ENCODE assay signal across 21 cellular contexts in genomic region chr5:54769746-54770145, GRCh38.
"Had no signal": no experiment of that assay in that cellular context is flagged by ENCODE, and none has a peak within 500 bp of the region (broad histone marks: within the 10 kb centered on the region; RNA-seq: fewer than 3 reads in every experiment).

No MANE protein-coding gene starts in this region.

- H3K4me3 ChIP-seq: coronary artery, dorsolateral prefrontal cortex, esophagus squamous epithelium, gastrocnemius medialis, heart right ventricle, left lung, lower lobe of right lung, mucosa of descending colon had no signal

- H3K27ac Mint-ChIP-seq: mesothelial cell of epicardium had no signal

- ATAC-seq: gastrocnemius medialis, heart right ventricle, left cardiac atrium, left ventricle myocardium superior, mucosa of descending colon had no signal

- DNase-seq: dermis blood vessel endothelial cell; dorsolateral prefrontal cortex; effector CD4-positive, alpha-beta T cell; effector memory CD4-positive, alpha-beta T cell; esophagus squamous epithelium; foreskin fibroblast; foreskin melanocyte; gastrocnemius medialis; glutamatergic neuron; head of caudate nucleus; heart right ventricle; hippocampal formation; left cardiac atrium; left lung; left ventricle myocardium superior; lower lobe of right lung; mesenchymal stem cell; mucosa of descending colon; naive B cell had no signal

- H3K36me3 ChIP-seq: esophagus squamous epithelium, gastrocnemius medialis, heart right ventricle, left lung, lower lobe of right lung had no signal

- H3K27ac ChIP-seq: coronary artery, dorsolateral prefrontal cortex, esophagus squamous epithelium, gastrocnemius medialis, heart right ventricle, left lung, lower lobe of right lung had no signal

- H3K27me3 Mint-ChIP-seq: naive B cell had no signal

- H3K4me3 Mint-ChIP-seq: mesothelial cell of epicardium, naive B cell had no signal

- H3K9me3 Mint-ChIP-seq: mesothelial cell of epicardium had no signal

- H3K36me3 Mint-ChIP-seq: mesothelial cell of epicardium, naive B cell had no signal

- H3K27me3 ChIP-seq: dorsolateral prefrontal cortex, esophagus squamous epithelium, gastrocnemius medialis, heart right ventricle, left lung had no signal

- H3K4me1 ChIP-seq: gastrocnemius medialis, left lung, lower lobe of right lung had no signal

- H3K9me3 ChIP-seq: esophagus squamous epithelium, gastrocnemius medialis, heart right ventricle, left lung, lower lobe of right lung, mucosa of descending colon had no signal
